In genomic region chr2:106147159-106147558, GRCh38 we compare ENCODE assay signal across 11 cellular contexts. TPM values are rescaled to one million over a fixed set of nuclear protein-coding genes. Genes with fewer than 3 reads are reported as not detected.
DNase-seq lines count a peak whose midpoint lies in the region; ATAC-seq, FAIRE-seq and TF ChIP-seq lines count a peak whose summit lies in the region.
"Had no signal": no experiment of that assay in that cellular context is flagged by ENCODE, and none has a peak within 500 bp of the region (broad histone marks: within the 10 kb centered on the region; RNA-seq: fewer than 3 reads in every experiment).

No MANE protein-coding gene starts in this region.

- H2AFZ ChIP-seq in keratinocyte (ENCODE audit: control insufficient read depth, low read length) = no peak overlapping the region

- dilution Hi-C loops in keratinocyte (cut with MboI; ENCODE audit: extremely low pct_ligation_motif_present, low sequenced_read_pairs) = no loop called here

- peak overlapping the region; percentile 84 for H3K27ac Mint-ChIP-seq in activated naive CD8-positive, alpha-beta T cell treated with anti-CD3 and anti-CD28 coated beads, Interleukin-2, amount 10 ng/mL, durations not matched to agents 7 days and 5 days

- H3K9me3 ChIP-seq in keratinocyte (ENCODE audit: control insufficient read depth, low read depth, low read length) (no peaks in the 10 kb centered on the region), spleen (no peaks in the 10 kb centered on the region)

- H3K27me3 ChIP-seq in keratinocyte (ENCODE audit: control insufficient read depth, extremely low read depth, insufficient read depth, low read length) (no peaks in the 10 kb centered on the region), spleen (replicated peaks in 1 of 7) (no peaks in the 10 kb centered on the region)

- no peaks in the 10 kb centered on the region for H3K79me2 ChIP-seq in keratinocyte (ENCODE audit: control insufficient read depth, insufficient read depth, low read length)

- peaks cover 2% of the 10 kb centered on the region for H3K9me3 Mint-ChIP-seq in activated naive CD8-positive, alpha-beta T cell treated with anti-CD3 and anti-CD28 coated beads, Interleukin-2, amount 10 ng/mL, durations not matched to agents 7 days and 5 days

- 61 to 79% (median 67%) methylated on average over 3 of the region's 3 CpGs for WGBS in spleen, 5 donors

- TF ChIP-seq CTCF in keratinocyte (optimal IDR thresholded peaks at IDR 0.05 in 1 of 3, IDR thresholded peaks at IDR 0.05 in 1 of 3, conservative IDR thresholded peaks at IDR 0.05 in 1 of 3; ENCODE audit: extremely low read depth in 1 of 3, insufficient read depth in 2 of 3, low read length in 3 of 3) (no peak), spleen (IDR thresholded peaks at IDR 0.05 in 8 of 11, conservative IDR thresholded peaks at IDR 0.05 in 3 of 11) (no peak)

- H3K27ac ChIP-seq in keratinocyte (ENCODE audit: control insufficient read depth, insufficient read depth, low read length) (no peak overlapping the region), spleen (no peak overlapping the region), substantia nigra (ENCODE audit: low read depth, low read length, poor library complexity, severe bottlenecking) (no peak overlapping the region)

- no peak overlapping the region for H3K9ac ChIP-seq in keratinocyte (ENCODE audit: control insufficient read depth, extremely low read depth, insufficient read depth, low read length)

- H3K27me3 Mint-ChIP-seq in activated naive CD8-positive, alpha-beta T cell treated with anti-CD3 and anti-CD28 coated beads, Interleukin-2, amount 10 ng/mL, durations not matched to agents 7 days and 5 days = no peaks in the 10 kb centered on the region

- H3K9me1 ChIP-seq in keratinocyte (ENCODE audit: control insufficient read depth, extremely low read depth, insufficient read depth, low read length) = no peaks in the 10 kb centered on the region

- DNase-seq in AG20443 (ENCODE audit: low spot score) (peak; percentile 80), HCEC 1CT (peak; percentile 68), keratinocyte (ENCODE audit: low read depth, low spot score) (no peak), spleen (no peak), NCI-H1930 (lab: John Stamatoyannopoulos, UW) (no peak), substantia nigra (lab: John Stamatoyannopoulos, UW) (no peak)
- no peak for DNase-seq in activated naive CD8-positive, alpha-beta T cell treated with anti-CD3 and anti-CD28 coated beads, Interleukin-2, amount 10 ng/mL, durations not matched to agents 7 days and 5 days
- DNase-seq: activated CD4-positive, alpha-beta T cell treated with anti-CD3 and anti-CD28 coated beads, Interleukin-2, amount 50 U/mL, for 48 hours; effector CD4-positive, alpha-beta T cell; midbrain had no signal

- H3K4me3 ChIP-seq in keratinocyte (ENCODE audit: control insufficient read depth in 2 of 3, extremely low read depth in 1 of 3, insufficient read depth in 2 of 3, low read depth in 1 of 3, low read length in 3 of 3) (no peak overlapping the region), spleen (no peak overlapping the region)

- intact Hi-C loops in spleen (cut with DNase I; ENCODE audit: low total_unique reads) = no loop called here

- peak; percentile 17 for FAIRE-seq in keratinocyte (lab: Jason Lieb, UNC)

- H4K20me1 ChIP-seq in keratinocyte (ENCODE audit: control insufficient read depth, extremely low read depth, insufficient read depth, low read length) = no peaks in the 10 kb centered on the region

- peaks cover 5 to 9% of the 10 kb centered on the region in 2 experiments for H3K36me3 ChIP-seq in keratinocyte (ENCODE audit: control insufficient read depth in 2 of 2, extremely low read depth in 1 of 2, insufficient read depth in 2 of 2, low read length in 2 of 2)
- peaks cover 0 to 62% (median 4%) of the 10 kb centered on the region in 6 donors for H3K36me3 ChIP-seq in spleen

- no peak overlapping the region for H3K4me2 ChIP-seq in keratinocyte (ENCODE audit: control insufficient read depth, extremely low read depth, insufficient read depth, low read depth, low read length)

- POLR2A ChIA-PET in activated naive CD8-positive, alpha-beta T cell treated with anti-CD3 and anti-CD28 coated beads, Interleukin-2, amount 10 ng/mL, durations not matched to agents 7 days and 5 days (lab: Charles Lee) = interaction anchor here (1.4 to 1.8 kb wide), 2 partner anchors 12 to 14 kb away, joined by 5 to 20 read pairs; no protein-coding TSS in a partner anchor

- H3K4me1 ChIP-seq in keratinocyte (ENCODE audit: control insufficient read depth, extremely low read depth, insufficient read depth, low read length) (peaks cover 18% of the 10 kb centered on the region), spleen (peaks cover 0 to 42% (median 0%) of the 10 kb centered on the region in 6 donors)

- ATAC-seq in activated naive CD8-positive, alpha-beta T cell treated with anti-CD3 and anti-CD28 coated beads, Interleukin-2, amount 10 ng/mL, durations not matched to agents 7 days and 5 days (ENCODE audit: low read depth) = no peak
- ATAC-seq in HG03521 (IDR thresholded peaks at IDR 0.05; ENCODE audit: unreplicated experiment) = no peak

- TF ChIP-seq POLR2A in spleen (IDR thresholded peaks at IDR 0.05) = no peak

- H3K4me1 Mint-ChIP-seq in activated naive CD8-positive, alpha-beta T cell treated with anti-CD3 and anti-CD28 coated beads, Interleukin-2, amount 10 ng/mL, durations not matched to agents 7 days and 5 days = peaks cover 55% of the 10 kb centered on the region

- peak overlapping the region; percentile 35 for H3K4me3 Mint-ChIP-seq in activated naive CD8-positive, alpha-beta T cell treated with anti-CD3 and anti-CD28 coated beads, Interleukin-2, amount 10 ng/mL, durations not matched to agents 7 days and 5 days

- peaks cover 83% of the 10 kb centered on the region for H3K36me3 Mint-ChIP-seq in activated naive CD8-positive, alpha-beta T cell treated with anti-CD3 and anti-CD28 coated beads, Interleukin-2, amount 10 ng/mL, durations not matched to agents 7 days and 5 days

RNA-seq across cellular contexts. Expression of gene UXS1, which starts 46.9 kb away (rescaled TPM):
- 100 to 1,000 TPM; 100 to 104 TPM for total RNA-seq in activated naive CD8-positive, alpha-beta T cell treated with anti-CD3 and anti-CD28 coated beads, Interleukin-2, amount 10 ng/mL, durations not matched to agents 7 days and 5 days
- polyA plus RNA-seq in keratinocyte (43.5 to 68.3 TPM (median 49.3 TPM) in 3 replicates), spleen (10 to 100 TPM in 2 of 3 donors, 1 to 10 TPM in 1; 9.5 to 14.1 (median 13.0) TPM)
- polyA plus RNA-seq in keratinocyte (2011; ENCODE audit: low read depth) = 185 TPM
- polyA plus RNA-seq in keratinocyte (2011; cell fraction: cytosol; rRNA removed) = 32.6 and 32.8 TPM in 2 replicates
- 64.7 and 66.2 TPM in 2 replicates for polyA plus RNA-seq in keratinocyte (2011; cell fraction: nucleus; rRNA removed)
- polyA plus RNA-seq in keratinocyte (2012; ENCODE audit: low replicate concordance) = 31.8 and 40.9 TPM in 2 replicates
- polyA minus RNA-seq in keratinocyte = 58.7 to 74.1 TPM (median 72.3 TPM) in 3 replicates
- polyA minus RNA-seq in keratinocyte (2011; cell fraction: cytosol; rRNA and poly(A)+ RNA removed) = 36.8 TPM
- polyA minus RNA-seq in keratinocyte (2011; cell fraction: nucleus; rRNA and poly(A)+ RNA removed) = 42.5 and 70.0 TPM in 2 replicates
- 10 to 100 TPM; 32.1 to 60.1 (median 44.3) TPM for total RNA-seq in spleen

Comparison
In these comparisons a context has a peak if more than half of its experiments do, and no peak if none do; other contexts are left out.
1. DNase-seq: peak in AG20443 (single experiment) and HCEC 1CT (single experiment); none in activated naive CD8-positive, alpha-beta T cell treated with anti-CD3 and anti-CD28 coated beads, Interleukin-2, amount 10 ng/mL, durations not matched to agents 7 days and 5 days (single experiment), keratinocyte (single experiment), spleen (single experiment), NCI-H1930 (0 of 2) and substantia nigra (0 of 49).